Comparison of ENCODE assay signal across 8 cellular contexts in genomic region chr3:31448035-31448881, GRCh38.
DNase-seq lines count a peak whose midpoint lies in the region; ATAC-seq, FAIRE-seq and TF ChIP-seq lines count a peak whose summit lies in the region.

No MANE protein-coding gene starts in this region.

- no peak overlapping the region for H3K4me2 ChIP-seq in Karpas-422 (ENCODE audit: low read depth, low read length, poor library complexity, severe bottlenecking)
- H3K4me2 ChIP-seq in astrocyte (ENCODE audit: low read length) = no peak overlapping the region

- no peaks in the 10 kb centered on the region for H3K36me3 Mint-ChIP-seq in astrocyte (ENCODE audit: low read depth, unreplicated experiment)

- peaks cover 4% of the 10 kb centered on the region for H3K4me1 Mint-ChIP-seq in astrocyte (ENCODE audit: low read depth, unreplicated experiment)

- H4K20me1 ChIP-seq in Karpas-422 (ENCODE audit: insufficient read depth, low read depth, low read length) (no peaks in the 10 kb centered on the region), astrocyte (ENCODE audit: insufficient read depth, low read length) (no peaks in the 10 kb centered on the region)

- H3K36me3 ChIP-seq in Karpas-422 (ENCODE audit: insufficient read depth, low read length) = no peaks in the 10 kb centered on the region
- no peaks in the 10 kb centered on the region for H3K36me3 ChIP-seq in astrocyte (ENCODE audit: insufficient read depth, low read length)

- H3K4me3 Mint-ChIP-seq in astrocyte (ENCODE audit: unreplicated experiment) = no peak overlapping the region

- H3K79me2 ChIP-seq in Karpas-422 (ENCODE audit: low read length) = no peaks in the 10 kb centered on the region
- H3K79me2 ChIP-seq in astrocyte (ENCODE audit: insufficient read depth, low read length) = no peaks in the 10 kb centered on the region

- H3K9me3 ChIP-seq in Karpas-422 (ENCODE audit: low read length) (no peaks in the 10 kb centered on the region), astrocyte (ENCODE audit: insufficient read depth, low read depth, low read length) (no peaks in the 10 kb centered on the region)

- DNase-seq in EH (ENCODE audit: low read depth) (peak; percentile 22), Karpas-422 (peak; percentile 77), astrocyte (ENCODE audit: low read depth) (no peak), mucosa of gallbladder (ENCODE audit: low spot score) (peak; percentile 27), NCI-H2171 treated with DMSO at 0.1 percent for 48 hours (lab: John Stamatoyannopoulos, UW) (no peak), AG08396 (ENCODE audit: low spot score) (no peak)
- no peak for DNase-seq in NK-92 treated with Interleukin-12 subunit alpha and Interleukin-12 subunit beta, amount 100 ng/mL, for 24 hours (lab: John Stamatoyannopoulos, UW)

- no peak overlapping the region for H3K27ac ChIP-seq in Karpas-422 (ENCODE audit: low read length)
- H3K27ac ChIP-seq in astrocyte (ENCODE audit: low read depth, low read length) = no peak overlapping the region

- H2AFZ ChIP-seq in Karpas-422 (ENCODE audit: low read length) (no peak overlapping the region), astrocyte (ENCODE audit: low read depth, low read length) (no peak overlapping the region)

- peak; percentile 57 for ATAC-seq in GM21515 (IDR thresholded peaks at IDR 0.05; ENCODE audit: unreplicated experiment)

- H3K9ac ChIP-seq in Karpas-422 (ENCODE audit: low read length) (no peak overlapping the region), astrocyte (ENCODE audit: low read length) (no peak overlapping the region)

- no peak for FAIRE-seq in astrocyte (lab: Jason Lieb, UNC)

- H3K27me3 ChIP-seq in Karpas-422 (ENCODE audit: low read length) = no peaks in the 10 kb centered on the region
- H3K27me3 ChIP-seq in astrocyte (ENCODE audit: insufficient read depth, low read length) = no peaks in the 10 kb centered on the region

- H3K27me3 Mint-ChIP-seq in astrocyte (ENCODE audit: low read depth, unreplicated experiment) = peaks cover 5% of the 10 kb centered on the region

- H3K4me3 ChIP-seq in Karpas-422 (ENCODE audit: low read length) (no peak overlapping the region), astrocyte (ENCODE audit: insufficient read depth, low read depth, low read length) (no peak overlapping the region)

- no peak overlapping the region for H3K27ac Mint-ChIP-seq in astrocyte (ENCODE audit: unreplicated experiment)

- no peaks in the 10 kb centered on the region for H3K4me1 ChIP-seq in Karpas-422 (ENCODE audit: low read length)
- no peaks in the 10 kb centered on the region for H3K4me1 ChIP-seq in astrocyte (ENCODE audit: insufficient read depth, low read length)

- peaks cover 20% of the 10 kb centered on the region for H3K9me3 Mint-ChIP-seq in astrocyte (ENCODE audit: unreplicated experiment)

- H3K9me2 ChIP-seq in Karpas-422 (replicated peaks; ENCODE audit: insufficient read depth, low read length) = no peaks in the 10 kb centered on the region

- TF ChIP-seq CTCF in astrocyte (IDR thresholded peaks at IDR 0.05; ENCODE audit: insufficient read depth, low read depth, low read length) = peak; percentile 17

Comparison
In these comparisons a context has a peak if more than half of its experiments do, and no peak if none do; other contexts are left out.
1. DNase-seq: peak in EH (single experiment), Karpas-422 (single experiment) and mucosa of gallbladder (single experiment); none in astrocyte (single experiment), NCI-H2171 treated with DMSO at 0.1 percent for 48 hours (single experiment), AG08396 (single experiment) and NK-92 treated with Interleukin-12 subunit alpha and Interleukin-12 subunit beta, amount 100 ng/mL, for 24 hours (single experiment).